ENCODE assay signal across 2 cellular contexts in the genomic region with DNA sequence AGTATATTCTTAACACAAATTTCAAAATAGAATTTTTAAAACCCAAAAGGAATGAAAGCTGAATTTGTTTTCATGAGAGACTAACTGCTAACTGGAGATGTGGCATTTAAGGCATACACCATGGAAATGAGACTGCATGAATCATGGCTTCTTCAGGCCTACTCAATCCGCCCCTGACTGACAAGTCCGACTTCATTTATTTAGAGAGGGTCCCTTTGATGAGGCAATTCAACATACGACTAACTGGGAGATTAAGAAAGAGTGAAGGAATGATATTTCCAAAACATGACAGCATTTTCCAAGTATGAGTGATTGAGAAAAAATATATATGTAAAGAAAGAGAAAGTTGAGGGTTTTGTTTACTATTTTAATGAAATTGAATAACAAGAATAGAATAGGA.
A peak's percentile ranks its signal among the peaks of the same experiment; 100 is the strongest.
TF ChIP-seq lines count a peak whose summit lies in the region.

No MANE protein-coding gene starts in this region.

TF ChIP-seq in IMR-90, 13 proteins besides CTCF, POLR2A, EP300 and RAD21 (continued from another document):
- TF ChIP-seq, protein P1, sequence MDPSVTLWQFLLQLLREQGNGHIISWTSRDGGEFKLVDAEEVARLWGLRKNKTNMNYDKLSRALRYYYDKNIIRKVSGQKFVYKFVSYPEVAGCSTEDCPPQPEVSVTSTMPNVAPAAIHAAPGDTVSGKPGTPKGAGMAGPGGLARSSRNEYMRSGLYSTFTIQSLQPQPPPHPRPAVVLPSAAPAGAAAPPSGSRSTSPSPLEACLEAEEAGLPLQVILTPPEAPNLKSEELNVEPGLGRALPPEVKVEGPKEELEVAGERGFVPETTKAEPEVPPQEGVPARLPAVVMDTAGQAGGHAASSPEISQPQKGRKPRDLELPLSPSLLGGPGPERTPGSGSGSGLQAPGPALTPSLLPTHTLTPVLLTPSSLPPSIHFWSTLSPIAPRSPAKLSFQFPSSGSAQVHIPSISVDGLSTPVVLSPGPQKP (IDR thresholded peaks at IDR 0.05; ENCODE audit: borderline replicate concordance, low read depth, low read length) = no peak
- TF ChIP-seq CEBPB (IDR thresholded peaks at IDR 0.05; ENCODE audit: low read depth, low read length) = peak; percentile 26; the same call in 1 of the 2 replicates

TF ChIP-seq in SK-N-SH, 30 proteins besides CTCF, POLR2A, EP300 and RAD21 (continued from another document):
- TF ChIP-seq, protein P2, sequence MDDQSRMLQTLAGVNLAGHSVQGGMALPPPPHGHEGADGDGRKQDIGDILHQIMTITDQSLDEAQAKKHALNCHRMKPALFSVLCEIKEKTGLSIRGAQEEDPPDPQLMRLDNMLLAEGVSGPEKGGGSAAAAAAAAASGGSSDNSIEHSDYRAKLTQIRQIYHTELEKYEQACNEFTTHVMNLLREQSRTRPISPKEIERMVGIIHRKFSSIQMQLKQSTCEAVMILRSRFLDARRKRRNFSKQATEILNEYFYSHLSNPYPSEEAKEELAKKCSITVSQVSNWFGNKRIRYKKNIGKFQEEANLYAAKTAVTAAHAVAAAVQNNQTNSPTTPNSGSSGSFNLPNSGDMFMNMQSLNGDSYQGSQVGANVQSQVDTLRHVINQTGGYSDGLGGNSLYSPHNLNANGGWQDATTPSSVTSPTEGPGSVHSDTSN (IDR thresholded peaks at IDR 0.05) = no peak
- no peak for TF ChIP-seq TCF12 (IDR thresholded peaks at IDR 0.05)
- TF ChIP-seq FOSL2 (IDR thresholded peaks at IDR 0.05; ENCODE audit: borderline replicate concordance, low read depth) = no peak
- no peak for TF ChIP-seq RFX5 (IDR thresholded peaks at IDR 0.05; ENCODE audit: low read length)
- TF ChIP-seq ELF1 (IDR thresholded peaks at IDR 0.05) = no peak
- no peak for TF ChIP-seq EZH2phosphoT487 (IDR thresholded peaks at IDR 0.05; ENCODE audit: borderline replicate concordance, low read depth)
- TF ChIP-seq GABPA (IDR thresholded peaks at IDR 0.05; ENCODE audit: low read depth) = no peak
- TF ChIP-seq YY1 (IDR thresholded peaks at IDR 0.05; ENCODE audit: low read depth) = no peak
- no peak for TF ChIP-seq POLR2AphosphoS5 (IDR thresholded peaks at IDR 0.05; ENCODE audit: low read depth, low read length)
- TF ChIP-seq GATA2 (CRISPR knock-in tag; IDR thresholded peaks at IDR 0.05) = no peak
- no peak for TF ChIP-seq TEAD4 (IDR thresholded peaks at IDR 0.05; ENCODE audit: borderline replicate concordance, insufficient read depth)
- no peak for TF ChIP-seq SIN3A (IDR thresholded peaks at IDR 0.05; ENCODE audit: borderline replicate concordance, low read depth, low read length)
- no peak for TF ChIP-seq NRF1 (IDR thresholded peaks at IDR 0.05; ENCODE audit: low read depth, low read length)
- TF ChIP-seq, protein P3, sequence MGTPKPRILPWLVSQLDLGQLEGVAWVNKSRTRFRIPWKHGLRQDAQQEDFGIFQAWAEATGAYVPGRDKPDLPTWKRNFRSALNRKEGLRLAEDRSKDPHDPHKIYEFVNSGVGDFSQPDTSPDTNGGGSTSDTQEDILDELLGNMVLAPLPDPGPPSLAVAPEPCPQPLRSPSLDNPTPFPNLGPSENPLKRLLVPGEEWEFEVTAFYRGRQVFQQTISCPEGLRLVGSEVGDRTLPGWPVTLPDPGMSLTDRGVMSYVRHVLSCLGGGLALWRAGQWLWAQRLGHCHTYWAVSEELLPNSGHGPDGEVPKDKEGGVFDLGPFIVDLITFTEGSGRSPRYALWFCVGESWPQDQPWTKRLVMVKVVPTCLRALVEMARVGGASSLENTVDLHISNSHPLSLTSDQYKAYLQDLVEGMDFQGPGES (IDR thresholded peaks at IDR 0.05; ENCODE audit: low read depth, low read length) = no peak
- no peak for TF ChIP-seq RXRA (IDR thresholded peaks at IDR 0.05; ENCODE audit: borderline replicate concordance, low read depth)
- TF ChIP-seq, protein P4, sequence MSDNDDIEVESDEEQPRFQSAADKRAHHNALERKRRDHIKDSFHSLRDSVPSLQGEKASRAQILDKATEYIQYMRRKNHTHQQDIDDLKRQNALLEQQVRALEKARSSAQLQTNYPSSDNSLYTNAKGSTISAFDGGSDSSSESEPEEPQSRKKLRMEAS (IDR thresholded peaks at IDR 0.05; ENCODE audit: low read depth) = no peak
